Comparison of ENCODE assay signal across 6 cellular contexts in the genomic region with DNA sequence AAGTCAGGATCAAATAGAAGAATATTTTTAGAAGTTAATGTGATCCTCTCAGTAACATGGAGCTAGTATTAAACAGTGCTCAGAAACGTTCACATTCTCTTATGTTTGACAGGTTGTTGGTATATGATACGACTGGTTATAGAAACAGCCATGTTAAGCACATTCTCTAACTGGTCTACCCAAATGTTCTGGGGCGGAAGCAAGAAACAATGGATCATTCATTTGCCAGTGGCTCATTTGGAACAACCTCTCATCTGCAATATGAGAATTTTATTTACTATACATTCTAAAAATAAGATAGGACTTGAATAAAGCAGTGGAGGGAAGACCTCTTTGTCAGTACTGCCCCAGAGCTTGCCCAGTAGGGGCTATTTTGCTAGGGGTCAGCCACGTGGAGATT.
"Had no signal": no experiment of that assay in that cellular context is flagged by ENCODE, and none has a peak within 500 bp of the region (broad histone marks: within the 10 kb centered on the region; RNA-seq: fewer than 3 reads in every experiment).

No MANE protein-coding gene starts in this region.

- H3K4me2 ChIP-seq: GM23338 had no signal

- ATAC-seq: GM23338, K562 had no signal

- H3K27ac Mint-ChIP-seq: GM23338, H9 had no signal

- H3K4me3 ChIP-seq: GM23338, K562 had no signal

- H2AFZ ChIP-seq: GM23338 had no signal

- DNase-seq: H9, HCEC 1CT, IMR-90, KG1 had no signal

- H3K4me3 Mint-ChIP-seq: GM23338, H9 had no signal
